ENCODE assay signal across 9 cellular contexts in the genomic region with DNA sequence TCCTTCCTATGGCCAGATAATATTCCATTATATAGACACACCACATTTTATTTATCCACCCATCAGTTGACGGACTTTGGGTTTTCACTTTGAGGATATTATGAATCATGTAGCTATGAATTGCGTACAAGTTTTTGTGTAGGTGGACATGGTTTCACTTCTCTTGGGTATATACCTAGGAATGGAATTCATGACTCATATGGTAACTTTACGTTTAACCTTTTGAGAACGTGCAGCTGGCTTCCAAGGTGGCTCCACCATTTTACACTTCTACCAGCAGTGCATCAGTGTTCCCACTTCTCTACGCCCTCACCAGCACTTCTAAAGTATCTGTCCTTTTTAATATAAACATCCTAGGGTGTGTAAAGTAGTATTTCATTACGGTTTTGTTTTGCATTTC.
DNase-seq lines count a peak whose midpoint lies in the region; ATAC-seq and TF ChIP-seq lines count a peak whose summit lies in the region.
"Had no signal": no experiment of that assay in that cellular context is flagged by ENCODE, and none has a peak within 500 bp of the region (broad histone marks: within the 10 kb centered on the region; RNA-seq: fewer than 3 reads in every experiment).

No MANE protein-coding gene starts in this region.

- H3K36me3 Mint-ChIP-seq in activated naive CD8-positive, alpha-beta T cell treated with anti-CD3 and anti-CD28 coated beads for 36 hours, result peaks cover 28% of the 10 kb centered on the region
- H3K36me3 Mint-ChIP-seq in nephron progenitor cell (ENCODE audit: low read depth), result peaks cover 5% of the 10 kb centered on the region
- H3K36me3 Mint-ChIP-seq: natural killer cell had no signal

- peak overlapping the region; percentile 98 for H3K27ac Mint-ChIP-seq in activated naive CD8-positive, alpha-beta T cell treated with anti-CD3 and anti-CD28 coated beads for 36 hours
- no peak overlapping the region for H3K27ac Mint-ChIP-seq in nephron progenitor cell
- H3K27ac Mint-ChIP-seq: natural killer cell had no signal

- peaks cover 7% of the 10 kb centered on the region for H3K9me3 Mint-ChIP-seq in activated naive CD8-positive, alpha-beta T cell treated with anti-CD3 and anti-CD28 coated beads for 36 hours
- H3K9me3 Mint-ChIP-seq in nephron progenitor cell, result peaks cover 7% of the 10 kb centered on the region

- peak overlapping the region; percentile 53 for H3K4me3 Mint-ChIP-seq in activated naive CD8-positive, alpha-beta T cell treated with anti-CD3 and anti-CD28 coated beads for 36 hours
- no peak overlapping the region for H3K4me3 Mint-ChIP-seq in nephron progenitor cell
- H3K4me3 Mint-ChIP-seq: natural killer cell had no signal

- no peaks in the 10 kb centered on the region for H3K27me3 Mint-ChIP-seq in activated naive CD8-positive, alpha-beta T cell treated with anti-CD3 and anti-CD28 coated beads for 36 hours
- H3K27me3 Mint-ChIP-seq in nephron progenitor cell (ENCODE audit: low read depth, poor library complexity), result peaks cover 19% of the 10 kb centered on the region

- peaks cover 41% of the 10 kb centered on the region for H3K4me1 Mint-ChIP-seq in activated naive CD8-positive, alpha-beta T cell treated with anti-CD3 and anti-CD28 coated beads for 36 hours
- peaks cover 11% of the 10 kb centered on the region for H3K4me1 Mint-ChIP-seq in nephron progenitor cell
- H3K4me1 Mint-ChIP-seq: natural killer cell had no signal

- DNase-seq in CD1c-positive myeloid dendritic cell (ENCODE audit: extremely low spot score) (peak; percentile 56), nephron progenitor cell (no peak), NCI-H2107 (lab: John Stamatoyannopoulos, UW) (no peak), left lobe of liver (ENCODE audit: low spot score) (no peak), NCI-H748 (lab: John Stamatoyannopoulos, UW; ENCODE audit: unreplicated experiment) (no peak)
- DNase-seq in activated naive CD8-positive, alpha-beta T cell treated with anti-CD3 and anti-CD28 coated beads for 36 hours, result peak; percentile 44
- DNase-seq: natural killer cell had no signal

- TF ChIP-seq CTCF in nephron progenitor cell (IDR thresholded peaks at IDR 0.05), result no peak

- ATAC-seq in GM19397 (IDR thresholded peaks at IDR 0.05; ENCODE audit: unreplicated experiment) (peak; percentile 77), HG03139 (IDR thresholded peaks at IDR 0.05; ENCODE audit: unreplicated experiment) (peak; percentile 67), left lobe of liver (no peak)
- ATAC-seq: natural killer cell had no signal

Comparison
In these comparisons a context has a peak if more than half of its experiments do, and no peak if none do; other contexts are left out.
1. DNase-seq: peak in CD1c-positive myeloid dendritic cell (single experiment) and activated naive CD8-positive, alpha-beta T cell treated with anti-CD3 and anti-CD28 coated beads for 36 hours (single experiment); none in nephron progenitor cell (single experiment), NCI-H2107 (single experiment), left lobe of liver (single experiment) and NCI-H748 (single experiment).